In genomic region chr1:187306671-187307415, GRCh38 we compare ENCODE assay signal across 15 cellular contexts.
"Had no signal": no experiment of that assay in that cellular context is flagged by ENCODE, and none has a peak within 500 bp of the region (broad histone marks: within the 10 kb centered on the region; RNA-seq: fewer than 3 reads in every experiment).

No MANE protein-coding gene starts in this region.

- H3K4me3 ChIP-seq: gastrocnemius medialis, heart right ventricle, left lung, psoas muscle, suprapubic skin, upper lobe of left lung had no signal

- H3K27me3 ChIP-seq: gastrocnemius medialis, heart right ventricle, left lung, suprapubic skin, upper lobe of left lung had no signal

- H3K4me1 ChIP-seq: gastrocnemius medialis, heart right ventricle, left lung, psoas muscle, suprapubic skin, upper lobe of left lung had no signal

- FAIRE-seq: endothelial cell of umbilical vein, islet of Langerhans had no signal

- H3K36me3 ChIP-seq: gastrocnemius medialis, heart right ventricle, left lung, suprapubic skin, upper lobe of left lung had no signal

- H3K9me3 ChIP-seq: gastrocnemius medialis, left lung, psoas muscle, suprapubic skin, upper lobe of left lung had no signal

- ATAC-seq: gastrocnemius medialis; heart right ventricle; left lung; psoas muscle; sciatic nerve; stimulated activated naive CD8-positive, alpha-beta T cell treated with anti-CD3 and anti-CD28 coated beads, Interleukin-15, Interleukin-2, amounts not matched to agents 100 U/mL and 50 U/mL, for 24 hours; WTC11 had no signal

- H3K27ac ChIP-seq: gastrocnemius medialis, heart right ventricle, left lung, psoas muscle, suprapubic skin, upper lobe of left lung had no signal

- DNase-seq: activated CD4-positive, alpha-beta T cell treated with anti-CD3 and anti-CD28 coated beads, Interleukin-2, amount 10 ng/mL, durations not matched to agents 24 days and 14 days; activated naive CD4-positive, alpha-beta T cell treated with anti-CD3 and anti-CD28 coated beads, Interleukin-2, amount 50 U/mL, for 16 hours; gastrocnemius medialis; heart right ventricle; left lung; occipital lobe; psoas muscle; stimulated activated CD4-positive, alpha-beta T cell treated with anti-CD3 and anti-CD28 coated beads, Interleukin-12 subunit alpha, Interleukin-12 subunit beta, amount 100 ng/mL, for 4 hours; stimulated activated naive CD8-positive, alpha-beta T cell treated with anti-CD3 and anti-CD28 coated beads, Interleukin-15, Interleukin-2, amounts not matched to agents 100 U/mL and 50 U/mL, for 24 hours; upper lobe of left lung had no signal
